30 cellular contexts compared by ENCODE assay signal in the genomic region with DNA sequence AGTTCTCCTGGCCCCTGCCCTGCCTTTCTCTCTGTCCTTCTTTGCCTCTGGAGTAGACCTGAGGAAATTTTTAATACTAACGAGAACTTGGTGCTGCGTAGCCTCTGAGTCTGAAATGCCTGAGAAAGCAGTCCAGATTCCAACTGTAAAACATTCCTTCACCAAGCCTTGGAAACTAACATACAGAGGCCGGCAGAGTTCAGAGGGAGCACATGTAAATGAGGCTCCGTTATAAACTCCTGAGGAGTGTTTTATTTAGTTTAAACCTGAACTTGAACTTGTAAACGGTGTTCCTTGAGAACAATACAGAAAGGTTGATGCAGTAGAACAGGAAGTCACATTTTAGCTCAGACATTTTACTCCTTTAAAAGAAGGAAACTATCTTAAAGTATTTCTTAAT.
DNase-seq lines count a peak whose midpoint lies in the region; ATAC-seq and TF ChIP-seq lines count a peak whose summit lies in the region.
"Had no signal": no experiment of that assay in that cellular context is flagged by ENCODE, and none has a peak within 500 bp of the region (broad histone marks: within the 10 kb centered on the region; RNA-seq: fewer than 3 reads in every experiment).

No MANE protein-coding gene starts in this region.

- H3K36me3 ChIP-seq in heart left ventricle (no peaks in the 10 kb centered on the region), sigmoid colon (no peaks in the 10 kb centered on the region), aorta (ENCODE audit: control insufficient read depth in 1 of 2, insufficient read depth in 2 of 2, low read length in 1 of 2) (no peaks in the 10 kb centered on the region)
- H3K36me3 ChIP-seq: thyroid gland had no signal

- DNase-seq in heart left ventricle, result no peak
- DNase-seq in Right ventricle myocardium inferior (ENCODE audit: missing footprints), result no peak
- peak; percentile 46 to 50 for DNase-seq in left colon
- DNase-seq in sigmoid colon, result no peak
- no peak for DNase-seq in aorta
- no peak for DNase-seq in NCI-H510A (lab: John Stamatoyannopoulos, UW)
- DNase-seq in islet precursor cell, result no peak
- no peak for DNase-seq in activated CD4-positive, alpha-beta memory T cell treated with anti-CD3 and anti-CD28 coated beads for 36 hours
- DNase-seq: activated CD4-positive, alpha-beta T cell treated with anti-CD3 and anti-CD28 coated beads, Interleukin-2, amount 50 U/mL, for 48 hours; activated CD4-positive, CD25-positive, alpha-beta regulatory T cell treated with anti-CD3 and anti-CD28 coated beads, Interleukin-2, amount 50 U/mL, for 72 hours; activated naive CD4-positive, alpha-beta T cell; activated T-cell treated with anti-CD3 and anti-CD28 coated beads, Interleukin-2, amount 50 U/mL, for 72 hours; body of pancreas; DND-41; GF-D8; GM23248; left ventricle myocardium superior; NCI-H1417 treated with DMSO at 0.1 percent for 48 hours; NCI-H2081 treated with DMSO at 0.1 percent for 48 hours; NCI-H226; NCI-H69; PC-9; stimulated activated CD4-positive, alpha-beta T cell treated with anti-CD3 and anti-CD28 coated beads, Interleukin-2, amount 100 ng/mL, for 24 hours; stimulated activated naive CD8-positive, alpha-beta T cell treated with anti-CD3 and anti-CD28 coated beads, Interleukin-15, Interleukin-2, amounts not matched to agents 100 U/mL and 50 U/mL, for 24 hours; T-helper 17 cell; thyroid gland had no signal

- intact Hi-C loops in heart left ventricle (cut with DNase I) (loop anchor here in 1 of 10 donors (5.0 kb wide), 1 partner anchor 102 kb away; no protein-coding TSS in a partner anchor), Right ventricle myocardium inferior (cut with DNase I) (no loop called here), left colon (cut with DNase I, micrococcal nuclease) (no loop called here), sigmoid colon (cut with DNase I) (no loop called here), aorta (cut with DNase I) (loop anchor here in 1 of 2 donors (10.0 kb wide), 1 partner anchor 269 kb away; no protein-coding TSS in a partner anchor)
- intact Hi-C loops in activated CD4-positive, alpha-beta memory T cell treated with anti-CD3 and anti-CD28 coated beads for 36 hours (cut with micrococcal nuclease), result no loop called here

- H3K27me3 ChIP-seq in heart left ventricle, result no peaks in the 10 kb centered on the region
- no peaks in the 10 kb centered on the region for H3K27me3 ChIP-seq in sigmoid colon
- H3K27me3 ChIP-seq in aorta (ENCODE audit: control insufficient read depth in 1 of 2, insufficient read depth in 2 of 2, low read length in 1 of 2), result no peaks in the 10 kb centered on the region
- H3K27me3 ChIP-seq: body of pancreas, thyroid gland had no signal

- peaks cover 2% of the 10 kb centered on the region for H3K27me3 Mint-ChIP-seq in activated CD4-positive, alpha-beta memory T cell treated with anti-CD3 and anti-CD28 coated beads for 36 hours

- no peak overlapping the region for H3K4me3 Mint-ChIP-seq in activated CD4-positive, alpha-beta memory T cell treated with anti-CD3 and anti-CD28 coated beads for 36 hours
- H3K4me3 Mint-ChIP-seq: activated T-cell treated with anti-CD3 and anti-CD28 coated beads, Interleukin-2, amount 50 U/mL, for 72 hours; CD14-positive monocyte; natural killer cell treated with Interleukin-12 subunit alpha and Interleukin-12 subunit beta and Interleukin-15 and Interleukin-18, amount 100 ng/mL, for 72 hours; T-helper 17 cell had no signal

- ATAC-seq in heart left ventricle, result no peak
- ATAC-seq in Right ventricle myocardium inferior, result no peak
- peak; percentile 85 for ATAC-seq in left colon
- no peak for ATAC-seq in aorta (ENCODE audit: low FRiP score)
- ATAC-seq: activated T-cell treated with anti-CD3 and anti-CD28 coated beads, Interleukin-2, amount 50 U/mL, for 72 hours; body of pancreas; left ventricle myocardium superior; natural killer cell treated with Interleukin-12 subunit alpha and Interleukin-12 subunit beta and Interleukin-15 and Interleukin-18, amount 100 ng/mL, for 72 hours; stimulated activated naive CD8-positive, alpha-beta T cell treated with anti-CD3 and anti-CD28 coated beads, Interleukin-15, Interleukin-2, amounts not matched to agents 100 U/mL and 50 U/mL, for 24 hours; T-helper 17 cell had no signal

- CTCF ChIA-PET in activated CD4-positive, alpha-beta memory T cell treated with anti-CD3 and anti-CD28 coated beads for 36 hours (lab: Charles Lee), result no interaction called here

- TF ChIP-seq EP300 in sigmoid colon (IDR thresholded peaks at IDR 0.05), result no peak

- no peaks in the 10 kb centered on the region for H3K9me3 Mint-ChIP-seq in activated CD4-positive, alpha-beta memory T cell treated with anti-CD3 and anti-CD28 coated beads for 36 hours
- H3K9me3 Mint-ChIP-seq: activated T-cell treated with anti-CD3 and anti-CD28 coated beads, Interleukin-2, amount 50 U/mL, for 72 hours; CD14-positive monocyte; natural killer cell treated with Interleukin-12 subunit alpha and Interleukin-12 subunit beta and Interleukin-15 and Interleukin-18, amount 100 ng/mL, for 72 hours had no signal

- H3K27ac Mint-ChIP-seq in activated CD4-positive, alpha-beta memory T cell treated with anti-CD3 and anti-CD28 coated beads for 36 hours, result no peak overlapping the region
- H3K27ac Mint-ChIP-seq: activated T-cell treated with anti-CD3 and anti-CD28 coated beads, Interleukin-2, amount 50 U/mL, for 72 hours; CD14-positive monocyte; natural killer cell treated with Interleukin-12 subunit alpha and Interleukin-12 subunit beta and Interleukin-15 and Interleukin-18, amount 100 ng/mL, for 72 hours; T-helper 17 cell had no signal

- H3K36me3 Mint-ChIP-seq in activated CD4-positive, alpha-beta memory T cell treated with anti-CD3 and anti-CD28 coated beads for 36 hours, result no peaks in the 10 kb centered on the region
- H3K36me3 Mint-ChIP-seq: natural killer cell treated with Interleukin-12 subunit alpha and Interleukin-12 subunit beta and Interleukin-15 and Interleukin-18, amount 100 ng/mL, for 72 hours had no signal

- H3K4me1 Mint-ChIP-seq in activated CD4-positive, alpha-beta memory T cell treated with anti-CD3 and anti-CD28 coated beads for 36 hours (ENCODE audit: low read depth), result no peaks in the 10 kb centered on the region
- H3K4me1 Mint-ChIP-seq: CD14-positive monocyte had no signal

- TF ChIP-seq CTCF in heart left ventricle (IDR thresholded peaks at IDR 0.05) (no peak), sigmoid colon (IDR thresholded peaks at IDR 0.05) (no peak)

- TF ChIP-seq POLR2A in heart left ventricle (IDR thresholded peaks at IDR 0.05) (no peak), sigmoid colon (IDR thresholded peaks at IDR 0.05) (no peak)

- H3K27ac ChIP-seq in heart left ventricle (peak overlapping the region in 10 of 12 donors; percentile 14 to 83 (median 70)), sigmoid colon (peak overlapping the region; percentile 11 to 63 (median 43)), aorta (ENCODE audit: low read depth in 1 of 2, low read length in 2 of 2) (peak overlapping the region; percentile 17 to 57)
- H3K27ac ChIP-seq: 22Rv1, body of pancreas, GM23248, KMS-11, PC-9, thyroid gland had no signal

- 48 to 56% (median 55%) methylated on average over 5 of the region's 5 CpGs for WGBS in heart left ventricle, 4 donors
- 19 to 51% methylated on average over 5 of the region's 5 CpGs for WGBS in sigmoid colon, 2 donors
- 5 to 12% methylated on average over 5 of the region's 5 CpGs for WGBS in aorta, 2 donors

- POLR2A ChIA-PET in activated CD4-positive, alpha-beta memory T cell treated with anti-CD3 and anti-CD28 coated beads for 36 hours (lab: Charles Lee), result no interaction called here

- H3K4me1 ChIP-seq in heart left ventricle, result peaks cover 4 to 89% (median 60%) of the 10 kb centered on the region in 12 donors
- H3K4me1 ChIP-seq in sigmoid colon, result peaks cover 0 to 45% (median 31%) of the 10 kb centered on the region in 4 donors
- H3K4me1 ChIP-seq in aorta (ENCODE audit: control insufficient read depth in 1 of 2, insufficient read depth in 2 of 2, low read length in 2 of 2), result peaks cover 3 to 6% of the 10 kb centered on the region in 2 donors
- H3K4me1 ChIP-seq: body of pancreas had no signal

- H3K4me3 ChIP-seq in heart left ventricle, result no peak overlapping the region
- no peak overlapping the region for H3K4me3 ChIP-seq in sigmoid colon
- no peak overlapping the region for H3K4me3 ChIP-seq in aorta (ENCODE audit: low read length in 2 of 2)
- H3K4me3 ChIP-seq: body of pancreas, GM23248, PC-9, thyroid gland had no signal

- H3K9me3 ChIP-seq in heart left ventricle (no peaks in the 10 kb centered on the region), sigmoid colon (no peaks in the 10 kb centered on the region), aorta (ENCODE audit: control insufficient read depth, low read length) (no peaks in the 10 kb centered on the region)
- H3K9me3 ChIP-seq: body of pancreas, thyroid gland had no signal

Comparison
In these comparisons a context has a peak if more than half of its experiments do, and no peak if none do; other contexts are left out.
1. DNase-seq: peak in left colon (2 of 2); none in heart left ventricle (0 of 5), Right ventricle myocardium inferior (single experiment), sigmoid colon (single experiment), aorta (0 of 2), NCI-H510A (single experiment), islet precursor cell (single experiment) and activated CD4-positive, alpha-beta memory T cell treated with anti-CD3 and anti-CD28 coated beads for 36 hours (single experiment).
2. Peak in every context shown above with its lines, with median percentiles within 50 percentile points of each other: H3K27ac ChIP-seq.